ENCODE assay signal across 8 cellular contexts in the genomic region with DNA sequence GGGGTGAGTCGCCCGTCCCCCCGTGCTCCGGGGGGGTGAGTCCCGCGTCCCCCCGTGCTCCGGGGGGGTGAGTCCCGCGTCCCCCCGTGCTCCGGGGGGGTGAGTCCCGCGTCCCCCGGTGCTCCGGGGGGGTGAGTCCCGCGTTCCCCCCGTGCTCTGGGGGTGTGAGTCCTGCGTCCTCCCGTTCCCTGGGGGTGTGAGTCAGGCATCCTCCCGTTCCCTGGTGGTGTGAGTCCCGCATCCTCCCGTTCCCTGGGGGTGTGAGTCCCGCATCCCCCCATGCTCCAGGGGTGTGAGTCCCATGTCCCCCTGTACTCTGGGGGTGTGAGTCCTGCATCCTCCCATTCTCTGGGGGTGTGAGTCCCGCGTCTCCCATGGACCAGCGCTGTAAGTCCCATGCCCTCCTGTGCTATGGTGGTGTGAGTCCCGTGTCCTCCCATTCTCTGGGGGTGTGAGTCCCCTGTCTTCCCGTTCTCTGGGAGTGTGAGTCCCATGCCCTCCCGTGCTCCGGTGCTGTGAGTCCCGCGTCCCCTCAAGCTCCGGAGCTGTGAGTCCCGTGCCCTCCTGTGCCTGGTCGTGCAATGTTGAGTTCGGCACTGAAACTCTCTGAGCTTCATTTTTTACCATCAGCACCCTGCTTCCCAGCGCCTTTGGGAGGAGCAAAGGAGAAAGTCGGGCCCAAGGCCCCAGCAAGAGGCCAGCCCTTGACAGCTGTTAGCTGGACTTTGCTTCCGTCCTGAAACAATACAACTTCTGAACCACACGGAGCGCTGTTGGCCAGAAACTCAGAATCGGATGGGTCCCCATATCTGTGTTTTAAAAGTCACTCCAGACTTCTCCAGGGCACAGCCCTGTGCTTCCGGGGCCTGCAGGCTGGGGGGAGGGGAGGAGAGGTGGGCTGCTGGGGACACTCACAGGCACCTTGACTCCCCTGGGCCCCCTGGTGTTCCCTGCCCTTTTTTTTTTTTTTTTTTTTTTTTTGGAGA. TPM values are rescaled to one million over a fixed set of nuclear protein-coding genes. Genes with fewer than 3 reads are reported as not detected.
DNase-seq lines count a peak whose midpoint lies in the region; ATAC-seq, FAIRE-seq and TF ChIP-seq lines count a peak whose summit lies in the region.

No MANE protein-coding gene starts in this region.

- peaks cover 6% of the 10 kb centered on the region for H3K4me1 Mint-ChIP-seq in Caco-2 (ENCODE audit: low read depth, unreplicated experiment)
- peaks cover 5 to 10% (median 7%) of the 10 kb centered on the region in 3 donors for H3K4me1 Mint-ChIP-seq in naive B cell

- H3K4me3 ChIP-seq in Caco-2 (ENCODE audit: low read depth, low read length) (no peak overlapping the region), epithelial cell of proximal tubule (ENCODE audit: low read depth, low read length) (no peak overlapping the region)

- FAIRE-seq in RCC 7860 (lab: Jason Lieb, UNC) = no peak

- DNase-seq in Caco-2 = peak; percentile 75 to 84
- peak; percentile 94 for DNase-seq in HuH-7 (ENCODE audit: low spot score)
- peak; percentile 35 for DNase-seq in RCC 7860 (ENCODE audit: low spot score)
- DNase-seq in epithelial cell of proximal tubule (ENCODE audit: low read depth) = no peak
- DNase-seq in naive B cell = no peak
- no peak for DNase-seq in effector CD8-positive, alpha-beta T cell (lab: John Stamatoyannopoulos, UW)
- no peak for DNase-seq in stimulated activated CD4-positive, alpha-beta T cell treated with anti-CD3 and anti-CD28 coated beads, Interleukin-1b, Interleukin-23, amount 100 ng/mL, for 48 hours

- CTCF ChIA-PET in Caco-2 (lab: Charles Lee) = interaction anchor here (0.6 to 1.6 kb wide), 8 partner anchors 10 to 130 kb away, joined by 3 to 11 read pairs (median 6); a partner anchor contains a TSS

- peak; percentile 66 to 75 for TF ChIP-seq CTCF in Caco-2 (IDR thresholded peaks at IDR 0.05; ENCODE audit: insufficient read depth in 1 of 2, low read depth in 1 of 2, low read length in 1 of 2, severe bottlenecking in 1 of 2, unreplicated experiment in 1 of 2)
- TF ChIP-seq CTCF in epithelial cell of proximal tubule (conservative IDR thresholded peaks at IDR 0.05; ENCODE audit: low read depth, low read length) = peak; percentile 54

- H3K36me3 ChIP-seq in Caco-2 (ENCODE audit: control insufficient read depth, insufficient read depth, low read length) = no peaks in the 10 kb centered on the region

- peaks cover 9% of the 10 kb centered on the region for H3K4me1 ChIP-seq in Caco-2

- H3K9me3 Mint-ChIP-seq in Caco-2 (ENCODE audit: unreplicated experiment) (peaks cover 18% of the 10 kb centered on the region), naive B cell (peaks cover 0 to 4% (median 3%) of the 10 kb centered on the region in 7 donors)

- H3K27ac Mint-ChIP-seq in Caco-2 (ENCODE audit: unreplicated experiment) = no peak overlapping the region
- H3K27ac Mint-ChIP-seq in naive B cell = no peak overlapping the region

- ATAC-seq in naive B cell (ENCODE audit: low read depth in 2 of 2) (peak; percentile 42 to 59), HG02981 (IDR thresholded peaks at IDR 0.05; ENCODE audit: unreplicated experiment) (no peak)

- no peak overlapping the region for H3K4me3 Mint-ChIP-seq in Caco-2 (ENCODE audit: unreplicated experiment)
- H3K4me3 Mint-ChIP-seq in naive B cell = peak overlapping the region in 1 of 8 donors; percentile 9

- POLR2A ChIA-PET in Caco-2 (lab: Charles Lee) = interaction anchor here (0.5 to 1.0 kb wide), 3 partner anchors 49 to 118 kb away, joined by 3 to 4 read pairs (median 3); no protein-coding TSS in a partner anchor

- H3K27me3 Mint-ChIP-seq in Caco-2 (ENCODE audit: insufficient read depth, unreplicated experiment) (peaks cover 2% of the 10 kb centered on the region), naive B cell (peaks cover 4 to 50% (median 19%) of the 10 kb centered on the region in 3 donors)

- H3K27me3 ChIP-seq in Caco-2 (replicated peaks; ENCODE audit: control insufficient read depth, insufficient read depth, low read length) = no peaks in the 10 kb centered on the region

- intact Hi-C loops in Caco-2 (cut with micrococcal nuclease; ENCODE audit: unreplicated experiment) = no loop called here

- no TSS peak for BruUV-seq in Caco-2 (replicated peaks; lab: Mats Ljungman, UMichigan)

- peaks cover 10% of the 10 kb centered on the region for H3K9me3 ChIP-seq in Caco-2

- H3K36me3 Mint-ChIP-seq in Caco-2 (ENCODE audit: insufficient read depth, unreplicated experiment) (no peaks in the 10 kb centered on the region), naive B cell (peaks cover 0 to 8% of the 10 kb centered on the region in 2 donors)

RNA-seq across cellular contexts. Expression of a gene that starts 11.5 kb away (rescaled TPM):
- 82.0 and 91.9 TPM in 2 replicates for total RNA-seq in Caco-2 (2022)
- total RNA-seq in epithelial cell of proximal tubule = 18.3 and 19.2 TPM in 2 replicates
- polyA plus RNA-seq in naive B cell (ENCODE audit: low read depth in 6 of 6) = 10 to 100 TPM in 2 of 6 donors, 1 to 10 TPM in 4; 2.5 to 21.7 (median 9.0) TPM

Comparison
In these comparisons a context has a peak if more than half of its experiments do, and no peak if none do; other contexts are left out.
1. DNase-seq: peak in Caco-2 (2 of 2), HuH-7 (single experiment) and RCC 7860 (single experiment); none in epithelial cell of proximal tubule (single experiment), naive B cell (single experiment), effector CD8-positive, alpha-beta T cell (single experiment) and stimulated activated CD4-positive, alpha-beta T cell treated with anti-CD3 and anti-CD28 coated beads, Interleukin-1b, Interleukin-23, amount 100 ng/mL, for 48 hours (single experiment).